ENCODE assay signal across 18 cellular contexts in genomic region chr3:158912621-158913020, GRCh38.
A peak's percentile ranks its signal among the peaks of the same experiment; 100 is the strongest.
DNase-seq lines count a peak whose midpoint lies in the region; ATAC-seq and TF ChIP-seq lines count a peak whose summit lies in the region.
"Had no signal": no experiment of that assay in that cellular context is flagged by ENCODE, and none has a peak within 500 bp of the region (broad histone marks: within the 10 kb centered on the region; RNA-seq: fewer than 3 reads in every experiment).

No MANE protein-coding gene starts in this region.

- H3K4me1 Mint-ChIP-seq in activated T-cell treated with anti-CD3 and anti-CD28 coated beads, Interleukin-2, amount 50 U/mL, for 4 hours (ENCODE audit: low read depth) = no peaks in the 10 kb centered on the region
- H3K4me1 Mint-ChIP-seq: CD4-positive, alpha-beta memory T cell had no signal

- H3K27me3 Mint-ChIP-seq in activated T-cell treated with anti-CD3 and anti-CD28 coated beads, Interleukin-2, amount 50 U/mL, for 4 hours (ENCODE audit: low read depth) = no peaks in the 10 kb centered on the region

- no peaks in the 10 kb centered on the region for H3K36me3 Mint-ChIP-seq in activated T-cell treated with anti-CD3 and anti-CD28 coated beads, Interleukin-2, amount 50 U/mL, for 4 hours (ENCODE audit: insufficient read depth)
- H3K36me3 Mint-ChIP-seq: CD4-positive, alpha-beta memory T cell had no signal

- H3K9me3 Mint-ChIP-seq in activated T-cell treated with anti-CD3 and anti-CD28 coated beads, Interleukin-2, amount 50 U/mL, for 4 hours = no peaks in the 10 kb centered on the region
- H3K9me3 Mint-ChIP-seq: CD4-positive, alpha-beta memory T cell had no signal

- H3K4me3 ChIP-seq in fibroblast of mammary gland (ENCODE audit: control insufficient read depth, low read depth, low read length) (no peak overlapping the region), lower leg skin (ENCODE audit: low read depth, poor library complexity, severe bottlenecking) (no peak overlapping the region)
- H3K4me3 ChIP-seq: BLaER1 treated with 17β-estradiol and CSF1 and Interleukin-3, amounts not matched to agents 10 nM and 100 nM had no signal

- TF ChIP-seq CTCF in fibroblast of mammary gland (conservative IDR thresholded peaks at IDR 0.05; ENCODE audit: control insufficient read depth, insufficient read depth, low read depth, low read length) (no peak), lower leg skin (IDR thresholded peaks at IDR 0.05) (no peak)

- intact Hi-C loops in lower leg skin (cut with DNase I; ENCODE audit: low total_unique reads) = no loop called here

- no peak for ATAC-seq in activated T-cell treated with anti-CD3 and anti-CD28 coated beads, Interleukin-2, amount 50 U/mL, for 4 hours

- H3K4me3 Mint-ChIP-seq in activated T-cell treated with anti-CD3 and anti-CD28 coated beads, Interleukin-2, amount 50 U/mL, for 4 hours = no peak overlapping the region
- H3K4me3 Mint-ChIP-seq: CD4-positive, alpha-beta memory T cell had no signal

- DNase-seq in EL = peak; percentile 32
- DNase-seq in HT1080 (ENCODE audit: low read depth) = peak; percentile 40
- peak; percentile 66 for DNase-seq in RPMI7951 (ENCODE audit: low read depth)
- DNase-seq in fibroblast of mammary gland (ENCODE audit: low read depth) = peak; percentile 25
- DNase-seq in activated CD4-positive, CD25-positive, alpha-beta regulatory T cell (lab: John Stamatoyannopoulos, UW) = no peak
- no peak for DNase-seq in activated CD4-positive, CD25-positive, alpha-beta regulatory T cell treated with anti-CD3 and anti-CD28 coated beads, Interleukin-2, amount 50 U/mL, for 72 hours
- no peak for DNase-seq in activated T-cell treated with anti-CD3 and anti-CD28 coated beads, Interleukin-2, amount 50 U/mL, for 4 hours
- DNase-seq in lower leg skin (ENCODE audit: low spot score in 2 of 2) = no peak
- DNase-seq: AML-193; CD4-positive, alpha-beta memory T cell; KBM-7; MM.1S; NCI-H2029; NCI-H524 treated with DMSO at 0.1 percent for 48 hours; NCI-H774; SHP77; T-helper 1 cell had no signal

- 89% methylated on average over 6 of the region's 6 CpGs for WGBS in lower leg skin, 2 donors

- no peak for TF ChIP-seq POLR2A in lower leg skin (IDR thresholded peaks at IDR 0.05)

Comparison
In these comparisons a context has a peak if more than half of its experiments do, and no peak if none do; other contexts are left out.
1. DNase-seq: peak in EL (single experiment), HT1080 (single experiment), RPMI7951 (single experiment) and fibroblast of mammary gland (single experiment); none in activated CD4-positive, CD25-positive, alpha-beta regulatory T cell (0 of 4), activated CD4-positive, CD25-positive, alpha-beta regulatory T cell treated with anti-CD3 and anti-CD28 coated beads, Interleukin-2, amount 50 U/mL, for 72 hours (single experiment), activated T-cell treated with anti-CD3 and anti-CD28 coated beads, Interleukin-2, amount 50 U/mL, for 4 hours (single experiment) and lower leg skin (0 of 2).